Comparison of ENCODE assay signal across 8 cellular contexts in genomic region chr5:96256795-96257470, GRCh38.
DNase-seq lines count a peak whose midpoint lies in the region; ATAC-seq, FAIRE-seq and TF ChIP-seq lines count a peak whose summit lies in the region.
"Had no signal": no experiment of that assay in that cellular context is flagged by ENCODE, and none has a peak within 500 bp of the region (broad histone marks: within the 10 kb centered on the region; RNA-seq: fewer than 3 reads in every experiment).

No MANE protein-coding gene starts in this region.

- H3K9me3 ChIP-seq in osteoblast (ENCODE audit: low read depth, low read length), result no peaks in the 10 kb centered on the region
- H3K9me3 ChIP-seq: gastrocnemius medialis had no signal

- FAIRE-seq in GM12892 (lab: Jason Lieb, UNC), result peak; percentile 84

- no peak overlapping the region for H2AFZ ChIP-seq in osteoblast (ENCODE audit: low read length)

- no peak for TF ChIP-seq POLR2A in GM12892 (IDR thresholded peaks at IDR 0.05; ENCODE audit: low read depth, low read length)

- no peaks in the 10 kb centered on the region for H3K36me3 ChIP-seq in osteoblast (ENCODE audit: insufficient read depth, low read length)
- H3K36me3 ChIP-seq: gastrocnemius medialis had no signal

- peaks cover 54% of the 10 kb centered on the region for H3K4me1 ChIP-seq in osteoblast (ENCODE audit: insufficient read depth, low read length)

- H3K27ac ChIP-seq in osteoblast (ENCODE audit: low read depth, low read length), result peak overlapping the region; percentile 82
- H3K27ac ChIP-seq: gastrocnemius medialis had no signal

- H3K27me3 ChIP-seq in osteoblast (ENCODE audit: insufficient read depth, low read length), result no peaks in the 10 kb centered on the region
- H3K27me3 ChIP-seq: gastrocnemius medialis had no signal

- H3K79me2 ChIP-seq in osteoblast (ENCODE audit: insufficient read depth, low read length), result no peaks in the 10 kb centered on the region

- TF ChIP-seq CTCF in osteoblast (IDR thresholded peaks at IDR 0.05; ENCODE audit: extremely low read depth, low read depth, low read length), result no peak

- H3K4me2 ChIP-seq in osteoblast (ENCODE audit: insufficient read depth, low read length), result no peak overlapping the region

- no peaks in the 10 kb centered on the region for H4K20me1 ChIP-seq in osteoblast (ENCODE audit: insufficient read depth, low read length)

- ATAC-seq in HG02938 (IDR thresholded peaks at IDR 0.05; ENCODE audit: unreplicated experiment), result peak; percentile 63
- ATAC-seq in GM21381 (IDR thresholded peaks at IDR 0.05; ENCODE audit: unreplicated experiment), result no peak
- ATAC-seq: gastrocnemius medialis had no signal

- DNase-seq in GM12892 (ENCODE audit: insufficient read length) (no peak), SW 1271 (lab: John Stamatoyannopoulos, UW) (peak; percentile 26 to 60), osteoblast (ENCODE audit: insufficient read length, low spot score, missing footprints) (no peak), epidermal melanocyte (ENCODE audit: insufficient read length, low spot score) (no peak), GOT3 (lab: John Stamatoyannopoulos, UW) (no peak)

- H3K4me3 ChIP-seq in osteoblast (ENCODE audit: insufficient read depth, low read length), result no peak overlapping the region
- H3K4me3 ChIP-seq: gastrocnemius medialis had no signal

Comparison
In these comparisons a context has a peak if more than half of its experiments do, and no peak if none do; other contexts are left out.
1. DNase-seq: peak in SW 1271 (2 of 2); none in GM12892 (single experiment), osteoblast (single experiment), epidermal melanocyte (single experiment) and GOT3 (single experiment).